Comparison of ENCODE assay signal across 22 cellular contexts in the genomic region with DNA sequence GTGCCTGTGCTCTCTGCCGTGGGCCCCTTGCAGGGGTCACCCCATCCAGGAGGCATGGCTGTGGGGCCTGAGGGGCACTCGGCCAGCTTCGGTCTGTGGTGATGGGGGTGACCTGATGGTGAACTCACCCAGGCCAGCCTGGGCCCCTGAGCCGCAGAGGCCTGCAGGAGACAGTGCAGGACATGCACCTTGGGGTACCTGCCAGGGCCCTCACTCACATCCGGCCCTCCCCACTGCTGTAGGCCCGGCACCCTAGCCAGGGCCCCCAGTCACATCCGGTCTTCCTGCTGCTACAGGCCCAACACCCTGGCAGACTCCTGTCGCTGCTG. TPM values are rescaled to one million over a fixed set of nuclear protein-coding genes. Genes with fewer than 3 reads are reported as not detected.
A peak's percentile ranks its signal among the peaks of the same experiment; 100 is the strongest.
DNase-seq lines count a peak whose midpoint lies in the region; ATAC-seq, FAIRE-seq and TF ChIP-seq lines count a peak whose summit lies in the region.
"Had no signal": no experiment of that assay in that cellular context is flagged by ENCODE, and none has a peak within 500 bp of the region (broad histone marks: within the 10 kb centered on the region; RNA-seq: fewer than 3 reads in every experiment).

No MANE protein-coding gene starts in this region.

- H2BK5ac ChIP-seq in H9 (ENCODE audit: insufficient read length, low read length): no peak overlapping the region

- H3K23me2 ChIP-seq in H9 (ENCODE audit: insufficient read length, low read depth, low read length, poor library complexity, severe bottlenecking): no peaks in the 10 kb centered on the region

- H3K36me3 ChIP-seq in kidney (ENCODE audit: control insufficient read depth in 1 of 2, insufficient read depth in 2 of 2, low read length in 2 of 2) (no peaks in the 10 kb centered on the region), GM23338 (ENCODE audit: insufficient read depth) (no peaks in the 10 kb centered on the region)
- H3K36me3 ChIP-seq: BLaER1 had no signal

- POLR2A ChIA-PET in T-cell (lab: Charles Lee): no interaction called here

- H3K9me3 ChIP-seq in H9 (ENCODE audit: control insufficient read depth, low read depth, low read length) (no peaks in the 10 kb centered on the region), kidney (ENCODE audit: control insufficient read depth in 1 of 2, low read length in 2 of 2) (no peaks in the 10 kb centered on the region)
- H3K9me3 ChIP-seq: BLaER1 had no signal

- no peaks in the 10 kb centered on the region for H3K79me2 ChIP-seq in H9 (ENCODE audit: insufficient read depth, low read length)
- no peaks in the 10 kb centered on the region for H3K79me2 ChIP-seq in GM23338 (replicated peaks; ENCODE audit: insufficient read depth)

- H3K18ac ChIP-seq in H9 (ENCODE audit: insufficient read length, low read depth, low read length): no peak overlapping the region

- DNase-seq in H9 (peak; percentile 23), chondrocyte (ENCODE audit: low spot score) (peak; percentile 84), kidney (peak; percentile 64), type B pancreatic cell (ENCODE audit: extremely low spot score, unreplicated experiment) (peak; percentile 65), T-cell (no peak), middle frontal gyrus (ENCODE audit: extremely low spot score, low spot score) (no peak), NCI-H1436 (lab: John Stamatoyannopoulos, UW) (no peak), GM23338 (ENCODE audit: low spot score) (no peak)
- DNase-seq: 8988T; Calu3; CD8-positive, alpha-beta T cell; DMS79 treated with DMSO at 0.1 percent for 48 hours; GF-D8; HCEC 1CT; IMR-90 had no signal

- no peak overlapping the region for H3K27ac Mint-ChIP-seq in H9
- H3K27ac Mint-ChIP-seq in chondrocyte (ENCODE audit: unreplicated experiment): no peak overlapping the region
- H3K27ac Mint-ChIP-seq in type B pancreatic cell: no peak overlapping the region
- no peak overlapping the region for H3K27ac Mint-ChIP-seq in T-cell
- no peak overlapping the region for H3K27ac Mint-ChIP-seq in GM23338
- H3K27ac Mint-ChIP-seq: CD14-positive monocyte; CD8-positive, alpha-beta T cell had no signal

- no peaks in the 10 kb centered on the region for H3K4me1 ChIP-seq in H9 (ENCODE audit: insufficient read depth, low read length)
- H3K4me1 ChIP-seq in kidney (ENCODE audit: control insufficient read depth in 1 of 2, insufficient read depth in 1 of 2, low read depth in 1 of 2, low read length in 2 of 2): no peaks in the 10 kb centered on the region
- H3K4me1 ChIP-seq in GM23338 (ENCODE audit: insufficient read depth): peaks cover 15% of the 10 kb centered on the region; the same call in 1 of the 2 replicates

- no peaks in the 10 kb centered on the region for H3K9me2 ChIP-seq in GM23338 (ENCODE audit: insufficient read depth)

- TF ChIP-seq CTCF in H9 (conservative IDR thresholded peaks at IDR 0.05): no peak
- no peak for TF ChIP-seq CTCF in chondrocyte (IDR thresholded peaks at IDR 0.05)
- TF ChIP-seq CTCF in kidney (IDR thresholded peaks at IDR 0.05; ENCODE audit: borderline replicate concordance, extremely low read depth, insufficient read depth): no peak
- no peak for TF ChIP-seq CTCF in type B pancreatic cell (conservative IDR thresholded peaks at IDR 0.05)
- TF ChIP-seq CTCF in GM23338 (conservative IDR thresholded peaks at IDR 0.05; ENCODE audit: low read depth in 2 of 2): no peak

- H2AFZ ChIP-seq in H9 (ENCODE audit: low read length): no peak overlapping the region
- no peak overlapping the region for H2AFZ ChIP-seq in GM23338

- H3K4me2 ChIP-seq in H9 (ENCODE audit: insufficient read depth, insufficient read length, low read length) (no peak overlapping the region), GM23338 (no peak overlapping the region)
- H3K4me2 ChIP-seq: BLaER1 had no signal

- no peak overlapping the region for H2BK20ac ChIP-seq in H9 (ENCODE audit: low read depth, low read length, poor library complexity, severe bottlenecking)

- no peak overlapping the region for H2BK12ac ChIP-seq in H9 (ENCODE audit: insufficient read length, low read depth, low read length)

- no CpG with 5 or more reads among the region's 8 CpGs for WGBS in H9 (ENCODE audit: extremely low coverage, insufficient read length, low lambda C conversion rate)

- H4K20me1 ChIP-seq in H9 (ENCODE audit: control insufficient read depth, insufficient read depth, insufficient read length) (no peaks in the 10 kb centered on the region), GM23338 (replicated peaks; ENCODE audit: insufficient read depth) (no peaks in the 10 kb centered on the region)

- no peak overlapping the region for H3K4me3 Mint-ChIP-seq in H9
- H3K4me3 Mint-ChIP-seq in chondrocyte (ENCODE audit: unreplicated experiment): no peak overlapping the region
- no peak overlapping the region for H3K4me3 Mint-ChIP-seq in type B pancreatic cell
- H3K4me3 Mint-ChIP-seq in T-cell: no peak overlapping the region
- H3K4me3 Mint-ChIP-seq in GM23338: no peak overlapping the region
- H3K4me3 Mint-ChIP-seq: CD14-positive monocyte; CD8-positive, alpha-beta T cell had no signal

- H4K5ac ChIP-seq in H9 (ENCODE audit: insufficient read length, low read depth, low read length): no peak overlapping the region

- H2BK120ac ChIP-seq in H9 (ENCODE audit: low read depth, low read length, poor library complexity, severe bottlenecking): no peak overlapping the region

- H3K23ac ChIP-seq in H9 (ENCODE audit: insufficient read length, low read depth, low read length): no peak overlapping the region

- H3K14ac ChIP-seq in H9 (ENCODE audit: insufficient read depth, low read length): peak overlapping the region; percentile 34; the same call in 1 of the 2 replicates

- no peaks in the 10 kb centered on the region for H3K36me3 Mint-ChIP-seq in H9 (ENCODE audit: insufficient read depth in 1 of 3, low read depth in 3 of 3)
- peaks cover 3% of the 10 kb centered on the region for H3K36me3 Mint-ChIP-seq in chondrocyte (ENCODE audit: low read depth)
- no peaks in the 10 kb centered on the region for H3K36me3 Mint-ChIP-seq in type B pancreatic cell
- H3K36me3 Mint-ChIP-seq in T-cell: no peaks in the 10 kb centered on the region
- no peaks in the 10 kb centered on the region; the same call in 2 of the 3 replicates for H3K36me3 Mint-ChIP-seq in GM23338 (ENCODE audit: low read depth)
- H3K36me3 Mint-ChIP-seq: CD14-positive monocyte; CD8-positive, alpha-beta T cell had no signal

- H3K27me3 ChIP-seq in H9 (ENCODE audit: insufficient read depth, low read length) (no peaks in the 10 kb centered on the region), GM23338 (ENCODE audit: insufficient read depth) (peaks cover 11% of the 10 kb centered on the region)

- no peak overlapping the region for H3K4me3 ChIP-seq in kidney (ENCODE audit: low read length in 2 of 2)
- no peak overlapping the region for H3K4me3 ChIP-seq in GM23338
- H3K4me3 ChIP-seq: BLaER1 had no signal

- CTCF ChIA-PET in T-cell (lab: Charles Lee): no interaction called here

- H3K27me3 Mint-ChIP-seq in H9 (ENCODE audit: low read depth) (peaks cover 22% of the 10 kb centered on the region), chondrocyte (ENCODE audit: low read depth) (peaks cover 25% of the 10 kb centered on the region), type B pancreatic cell (peaks cover 23% of the 10 kb centered on the region), T-cell (peaks cover 0 to 18% of the 10 kb centered on the region in 2 donors), GM23338 (ENCODE audit: insufficient read depth, low read depth, poor library complexity) (peaks cover 17% of the 10 kb centered on the region)

- no peaks in the 10 kb centered on the region for H3K79me1 ChIP-seq in H9 (ENCODE audit: insufficient read depth, low read depth, low read length, poor library complexity, severe bottlenecking)

- no peak for ATAC-seq in T-cell (replicated peaks in 1 of 4)
- ATAC-seq in GM23338: no peak
- ATAC-seq: CD8-positive, alpha-beta T cell had no signal

- intact Hi-C loops in kidney (cut with DNase I): no loop called here

- no peak overlapping the region for H3K4ac ChIP-seq in H9 (ENCODE audit: low read depth, low read length)

- no peak overlapping the region for H3T11ph ChIP-seq in H9 (ENCODE audit: low read length)

- H3K9me3 Mint-ChIP-seq in H9 (no peaks in the 10 kb centered on the region), chondrocyte (ENCODE audit: low read depth) (no peaks in the 10 kb centered on the region), type B pancreatic cell (no peaks in the 10 kb centered on the region), T-cell (no peaks in the 10 kb centered on the region), GM23338 (no peaks in the 10 kb centered on the region; the same call in 2 of the 3 replicates)
- H3K9me3 Mint-ChIP-seq: CD8-positive, alpha-beta T cell had no signal

- H3K27ac ChIP-seq in H9 (ENCODE audit: insufficient read length, low read depth, low read length) (no peak overlapping the region), kidney (ENCODE audit: low read depth in 2 of 2, low read length in 2 of 2) (no peak overlapping the region), GM23338 (ENCODE audit: low read depth) (no peak overlapping the region)
- H3K27ac ChIP-seq: BLaER1, HL-60 had no signal

- no peak overlapping the region for H3K9ac ChIP-seq in H9 (ENCODE audit: extremely low read depth, insufficient read length, low read length)
- H3K9ac ChIP-seq in kidney (ENCODE audit: low read length in 2 of 2): no peak overlapping the region
- H3K9ac ChIP-seq: BLaER1 had no signal

- H3F3A ChIP-seq in GM23338 (replicated peaks; ENCODE audit: low read depth): no peaks in the 10 kb centered on the region

- no peak overlapping the region for H3K56ac ChIP-seq in H9 (ENCODE audit: insufficient read length, low read depth, low read length)

- FAIRE-seq in kidney (lab: Jason Lieb, UNC): no peak

- H2BK15ac ChIP-seq in H9 (ENCODE audit: low read depth, low read length): no peak overlapping the region

- no peak overlapping the region for H4K91ac ChIP-seq in H9 (ENCODE audit: insufficient read length, low read depth, low read length)

- H2AK5ac ChIP-seq in H9 (ENCODE audit: insufficient read length, low read length): no peak overlapping the region

- no peak overlapping the region for H4K8ac ChIP-seq in H9 (replicated peaks; ENCODE audit: insufficient read length, low read depth, low read length)

- H3K4me1 Mint-ChIP-seq in H9 (peaks cover 13% of the 10 kb centered on the region in 2 experiments), chondrocyte (ENCODE audit: low read depth) (no peaks in the 10 kb centered on the region), type B pancreatic cell (ENCODE audit: unreplicated experiment) (peaks cover 6% of the 10 kb centered on the region), T-cell (no peaks in the 10 kb centered on the region), GM23338 (peaks cover 15% of the 10 kb centered on the region)
- H3K4me1 Mint-ChIP-seq: CD14-positive monocyte had no signal

RNA-seq across cellular contexts. Expression of gene CFAP99, which starts 7.3 kb away (rescaled TPM):
- total RNA-seq in H9 (2021) (0.13 and 0.35 TPM in 2 replicates), chondrocyte (not detected in 3 replicates), kidney (1.7 TPM), type B pancreatic cell (ENCODE audit: low replicate concordance) (0.43 and 1.1 TPM in 2 replicates), T-cell (under 1 TPM in 3 of 5 donors, not detected in 2; 0.09 to 0.20 (median 0.13) TPM)
- polyA plus RNA-seq in kidney (ENCODE audit: insufficient read depth, low read depth, low replicate concordance) (1.5 TPM), GM23338 (2016; fragmentation: Nextera tagmentation; extraction: Ambion mirVana) (not detected in 2 replicates)
- not detected in 2 replicates for total RNA-seq in GM23338 (2014; rRNA removed; shearing (Covaris generic))
- total RNA-seq: A673, Calu3, H4, HT1080, IMR-90 had no signal
- polyA plus RNA-seq: AG04450, IMR-90 had no signal

RNA-seq across cellular contexts. Expression of gene ZFYVE28, which starts 7.6 kb away (rescaled TPM):
- total RNA-seq in H9 (2021) (0.98 and 1.2 TPM in 2 replicates), chondrocyte (1.3 to 3.3 TPM (median 2.8 TPM) in 3 replicates), kidney (18.9 TPM), type B pancreatic cell (ENCODE audit: low replicate concordance) (3.6 and 7.0 TPM in 2 replicates), T-cell (10 to 100 TPM; 33.4 to 56.2 (median 45.4) TPM)
- polyA plus RNA-seq in kidney (ENCODE audit: insufficient read depth, low read depth, low replicate concordance) (8.0 TPM), GM23338 (2016; fragmentation: Nextera tagmentation; extraction: Ambion mirVana) (1.8 and 2.6 TPM in 2 replicates)
- 4.6 and 8.7 TPM in 2 replicates for total RNA-seq in GM23338 (2014; rRNA removed; shearing (Covaris generic))

RNA-seq across cellular contexts. Expression of gene RNF4, which starts 42.9 kb away (rescaled TPM):
- total RNA-seq in H9 (2021) (88.5 and 92.0 TPM in 2 replicates), chondrocyte (53.6 to 56.3 TPM (median 54.0 TPM) in 3 replicates), kidney (61.5 TPM), type B pancreatic cell (ENCODE audit: low replicate concordance) (55.9 and 61.4 TPM in 2 replicates), T-cell (100 to 1,000 TPM in 4 of 5 donors, 10 to 100 TPM in 1; 89.2 to 107 (median 104) TPM)
- polyA plus RNA-seq in kidney (ENCODE audit: insufficient read depth, low read depth, low replicate concordance) (24.2 TPM), GM23338 (2016; fragmentation: Nextera tagmentation; extraction: Ambion mirVana) (42.5 and 47.7 TPM in 2 replicates)
- total RNA-seq in GM23338 (2014; rRNA removed; shearing (Covaris generic)): 77.2 and 87.5 TPM in 2 replicates

Comparison
In these comparisons a context has a peak if more than half of its experiments do, and no peak if none do; other contexts are left out.
1. DNase-seq: peak in H9 (single experiment), chondrocyte (single experiment), kidney (single experiment) and type B pancreatic cell (single experiment); none in T-cell (0 of 34), middle frontal gyrus (single experiment), NCI-H1436 (single experiment) and GM23338 (single experiment).